Comparison of ENCODE assay signal across 8 cellular contexts in the genomic region with DNA sequence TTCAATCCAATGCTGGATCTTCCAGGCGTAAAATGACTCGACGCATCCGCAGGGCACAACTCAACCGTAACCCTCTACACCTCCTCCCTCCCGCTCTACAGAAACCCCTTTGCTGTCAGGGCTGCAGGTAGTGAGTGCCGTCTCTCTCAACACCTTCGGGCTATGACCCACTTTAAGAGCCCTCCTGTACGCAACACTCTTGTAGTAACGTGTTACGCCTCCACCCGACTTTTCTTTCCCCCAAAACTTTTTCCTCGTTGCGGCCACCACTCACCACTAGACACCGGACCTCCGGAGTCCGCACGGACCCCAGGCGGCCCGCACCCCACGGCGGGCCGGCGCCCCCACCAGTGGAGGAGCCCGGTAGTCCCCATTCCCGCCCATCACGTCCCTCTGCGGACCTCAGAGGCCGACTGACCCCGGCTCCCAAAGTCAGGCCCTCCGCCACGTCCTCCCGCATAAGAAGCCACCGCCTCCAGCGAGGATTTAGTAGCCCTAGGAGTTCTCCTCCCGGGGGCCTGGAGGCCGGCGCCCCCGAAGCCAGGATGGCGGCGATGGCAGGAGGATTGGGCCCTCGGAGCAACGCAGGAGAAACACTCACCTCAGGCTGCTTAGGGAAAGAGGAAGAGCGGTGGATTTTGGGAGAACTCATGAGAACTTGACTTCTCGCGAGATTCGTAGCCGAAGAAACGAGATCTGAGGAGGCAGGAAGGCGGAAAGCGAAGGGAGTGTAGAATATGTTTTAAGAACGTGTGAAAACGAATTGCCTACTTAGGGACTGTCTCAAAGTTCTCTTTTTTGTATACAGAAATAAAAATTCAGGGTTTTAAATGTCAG. TPM values are rescaled to one million over a fixed set of nuclear protein-coding genes. Genes with fewer than 3 reads are reported as not detected.
A peak's percentile ranks its signal among the peaks of the same experiment; 100 is the strongest.
DNase-seq lines count a peak whose midpoint lies in the region; ATAC-seq and TF ChIP-seq lines count a peak whose summit lies in the region.

A gene (minus strand): TSS at position 609 of the 837 bp plus-strand sequence.

- WGBS in tibial nerve, 2 donors: 1 to 2% methylated on average over 53 of the region's 53 CpGs

- peak within 1 kb of the TSS; percentile 97 for H3K9ac ChIP-seq in parathyroid adenoma

- peak within 1 kb of the TSS; percentile 98 for H3K27ac Mint-ChIP-seq in activated naive CD8-positive, alpha-beta T cell treated with anti-CD3 and anti-CD28 coated beads, Interleukin-2, amount 50 U/mL, for 24 hours

- peaks cover 20% of the 10 kb centered on the region for H3K4me1 ChIP-seq in cardiac muscle cell (ENCODE audit: low read depth)
- H3K4me1 ChIP-seq in parathyroid adenoma: no peaks in the 10 kb centered on the region
- H3K4me1 ChIP-seq in tibial nerve: peaks cover 0 to 34% (median 8%) of the 10 kb centered on the region in 4 donors

- ATAC-seq in HG02610 (IDR thresholded peaks at IDR 0.05; ENCODE audit: unreplicated experiment): peak; percentile 66
- ATAC-seq in activated naive CD8-positive, alpha-beta T cell treated with anti-CD3 and anti-CD28 coated beads, Interleukin-2, amount 50 U/mL, for 24 hours: peak; percentile 77

- H3K36me3 Mint-ChIP-seq in activated naive CD8-positive, alpha-beta T cell treated with anti-CD3 and anti-CD28 coated beads, Interleukin-2, amount 50 U/mL, for 24 hours (ENCODE audit: low read depth): peaks cover 51% of the 10 kb centered on the region

- peak within 1 kb of the TSS; percentile 66 for H3K4me2 ChIP-seq in parathyroid adenoma (ENCODE audit: low read length)

- peak within 1 kb of the TSS; percentile 94 for H3K4me3 Mint-ChIP-seq in activated naive CD8-positive, alpha-beta T cell treated with anti-CD3 and anti-CD28 coated beads, Interleukin-2, amount 50 U/mL, for 24 hours

- peaks cover 53% of the 10 kb centered on the region for H3K4me1 Mint-ChIP-seq in activated naive CD8-positive, alpha-beta T cell treated with anti-CD3 and anti-CD28 coated beads, Interleukin-2, amount 50 U/mL, for 24 hours

- H3K36me3 ChIP-seq in GM06990 (ENCODE audit: control insufficient read depth, insufficient read depth, low read length) (peaks cover 5% of the 10 kb centered on the region), cardiac muscle cell (peaks cover 30% of the 10 kb centered on the region), parathyroid adenoma (ENCODE audit: control insufficient read depth, insufficient read depth, low read length) (no peaks in the 10 kb centered on the region), tibial nerve (peaks cover 0 to 31% (median 0%) of the 10 kb centered on the region in 3 donors)

- peak within 1 kb of the TSS; percentile 94 for H2AFZ ChIP-seq in parathyroid adenoma

- H3K4me3 ChIP-seq in GM06990 (replicated peaks; ENCODE audit: low read depth, low read length) (peak within 1 kb of the TSS; percentile 100), cardiac muscle cell (peak within 1 kb of the TSS; percentile 59), parathyroid adenoma (ENCODE audit: low read depth, low read length) (peak within 1 kb of the TSS; percentile 91), tibial nerve (peak within 1 kb of the TSS; percentile 72 to 93 (median 74))

- DNase-seq in GM06990 (ENCODE audit: extremely low read depth, insufficient read length): peak; percentile 92
- DNase-seq in NCI-H1417 treated with DMSO at 0.1 percent for 48 hours (lab: John Stamatoyannopoulos, UW): peak; percentile 96
- DNase-seq in SW480 (ENCODE audit: low spot score): peak; percentile 94
- peak; percentile 82 for DNase-seq in activated naive CD8-positive, alpha-beta T cell treated with anti-CD3 and anti-CD28 coated beads, Interleukin-2, amount 50 U/mL, for 24 hours
- peak; percentile 97 to 99 for DNase-seq in cardiac muscle cell (ENCODE audit: low read depth in 1 of 2, low spot score in 1 of 2)
- peak; percentile 87 to 97 for DNase-seq in tibial nerve (ENCODE audit: low spot score in 2 of 2)

- H3K9me3 ChIP-seq in cardiac muscle cell (ENCODE audit: low read depth) (no peaks in the 10 kb centered on the region), parathyroid adenoma (ENCODE audit: control insufficient read depth, low read length) (no peaks in the 10 kb centered on the region), tibial nerve (no peaks in the 10 kb centered on the region)

- H3K9me3 Mint-ChIP-seq in activated naive CD8-positive, alpha-beta T cell treated with anti-CD3 and anti-CD28 coated beads, Interleukin-2, amount 50 U/mL, for 24 hours: no peaks in the 10 kb centered on the region

- peak; percentile 90 to 95 for TF ChIP-seq POLR2A in tibial nerve (IDR thresholded peaks at IDR 0.05)

- H3K27me3 Mint-ChIP-seq in activated naive CD8-positive, alpha-beta T cell treated with anti-CD3 and anti-CD28 coated beads, Interleukin-2, amount 50 U/mL, for 24 hours: no peaks in the 10 kb centered on the region

- H3K27ac ChIP-seq in cardiac muscle cell: peak within 1 kb of the TSS; percentile 90
- peak within 1 kb of the TSS; percentile 94 for H3K27ac ChIP-seq in parathyroid adenoma
- peak within 1 kb of the TSS; percentile 63 to 95 (median 90) for H3K27ac ChIP-seq in tibial nerve

- peak; percentile 45 to 99 for TF ChIP-seq EP300 in tibial nerve (IDR thresholded peaks at IDR 0.05)

- peaks cover 4% of the 10 kb centered on the region for H3K79me2 ChIP-seq in parathyroid adenoma

- no peak for TF ChIP-seq CTCF in GM06990 (IDR thresholded peaks at IDR 0.05; ENCODE audit: insufficient read depth, low read length, poor library complexity, severe bottlenecking)
- TF ChIP-seq CTCF in cardiac muscle cell (IDR thresholded peaks at IDR 0.05; ENCODE audit: low read depth, low read length): no peak
- no peak for TF ChIP-seq CTCF in parathyroid adenoma (IDR thresholded peaks at IDR 0.05)
- no peak for TF ChIP-seq CTCF in tibial nerve (IDR thresholded peaks at IDR 0.05)

- H3K27me3 ChIP-seq in GM06990 (replicated peaks; ENCODE audit: control insufficient read depth, insufficient read depth, low read length) (no peaks in the 10 kb centered on the region), cardiac muscle cell (no peaks in the 10 kb centered on the region), parathyroid adenoma (ENCODE audit: control insufficient read depth, insufficient read depth, low read length) (no peaks in the 10 kb centered on the region), tibial nerve (no peaks in the 10 kb centered on the region)

RNA-seq across cellular contexts. Expression of the gene that starts here (rescaled TPM):
- total RNA-seq in cardiac muscle cell (1,792 and 1,922 TPM in 2 replicates), tibial nerve (1,000 to 10,000 TPM; 1,643 to 3,253 (median 1,938) TPM)
- 737 and 809 TPM in 2 replicates for polyA plus RNA-seq in cardiac muscle cell

Comparison
In these comparisons a context has a peak if more than half of its experiments do, and no peak if none do; other contexts are left out.
1. Peak in every context shown above with its lines: DNase-seq, ATAC-seq, H3K4me3 ChIP-seq and H3K27ac ChIP-seq.